Comparison of ENCODE assay signal across 18 cellular contexts in genomic region chr18:69495841-69496533, GRCh38.
DNase-seq lines count a peak whose midpoint lies in the region; ATAC-seq, FAIRE-seq and TF ChIP-seq lines count a peak whose summit lies in the region.
"Had no signal": no experiment of that assay in that cellular context is flagged by ENCODE, and none has a peak within 500 bp of the region (broad histone marks: within the 10 kb centered on the region; RNA-seq: fewer than 3 reads in every experiment).

No MANE protein-coding gene starts in this region.

- intact Hi-C loops in HepG2 (cut with micrococcal nuclease; ENCODE audit: unreplicated experiment): no loop called here
- intact Hi-C loops in right lobe of liver (cut with DNase I): no loop called here
- intact Hi-C loops in spleen (cut with DNase I; ENCODE audit: low total_unique reads): no loop called here
- intact Hi-C loops in aorta (cut with DNase I): no loop called here
- intact Hi-C loops in lower leg skin (cut with DNase I; ENCODE audit: low total_unique reads): no loop called here

- H2AFZ ChIP-seq in HepG2 (ENCODE audit: low read length): no peak overlapping the region

- POLR2A ChIA-PET in HepG2 (lab: Yijun Ruan, JAX): no interaction called here

- no peaks in the 10 kb centered on the region for H4K20me1 ChIP-seq in HepG2 (ENCODE audit: insufficient read depth, low read length)
- H4K20me1 ChIP-seq: BLaER1 had no signal

- 0 out of 2 replicates have a peak, but pooled peaks cover 10% of the 10 kb centered on the region for H3K9me3 ChIP-seq in HepG2 (ENCODE audit: low read length)
- no peaks in the 10 kb centered on the region for H3K9me3 ChIP-seq in right lobe of liver
- peaks cover 0 to 10% (median 0%) of the 10 kb centered on the region in 8 donors for H3K9me3 ChIP-seq in spleen
- H3K9me3 ChIP-seq in aorta (ENCODE audit: control insufficient read depth, low read length): no peaks in the 10 kb centered on the region
- no peaks in the 10 kb centered on the region for H3K9me3 ChIP-seq in tibial nerve

- TF ChIP-seq RAD21 in HepG2 (CRISPR knock-in tag; IDR thresholded peaks at IDR 0.05): no peak

- no peak overlapping the region for H3K4me3 ChIP-seq in HepG2 (replicated peaks in 1 of 3; ENCODE audit: insufficient read depth in 1 of 3, low read depth in 2 of 3, low read length in 3 of 3)
- no peak overlapping the region for H3K4me3 ChIP-seq in right lobe of liver
- H3K4me3 ChIP-seq in spleen: no peak overlapping the region
- no peak overlapping the region for H3K4me3 ChIP-seq in aorta (ENCODE audit: low read length in 2 of 2)
- H3K4me3 ChIP-seq in tibial nerve: no peak overlapping the region
- H3K4me3 ChIP-seq in lower leg skin (ENCODE audit: low read depth, poor library complexity, severe bottlenecking): no peak overlapping the region
- H3K4me3 ChIP-seq: BLaER1 had no signal

- no peak for TF ChIP-seq EP300 in HepG2 (IDR thresholded peaks at IDR 0.05; ENCODE audit: low read depth in 2 of 2, low read length in 2 of 2)
- TF ChIP-seq EP300 in HepG2 (CRISPR knock-in tag; IDR thresholded peaks at IDR 0.05; ENCODE audit: borderline replicate concordance): no peak
- no peak for TF ChIP-seq EP300 in tibial nerve (IDR thresholded peaks at IDR 0.05)

- H3K9ac ChIP-seq in HepG2 (ENCODE audit: insufficient read depth, low read depth, low read length): no peak overlapping the region
- H3K9ac ChIP-seq: BLaER1 had no signal

- H3K9me3 Mint-ChIP-seq in chondrocyte (ENCODE audit: low read depth): no peaks in the 10 kb centered on the region
- H3K9me3 Mint-ChIP-seq: CD8-positive, alpha-beta T cell had no signal

- H3K4me2 ChIP-seq in HepG2 (ENCODE audit: low read depth, low read length): no peak overlapping the region
- H3K4me2 ChIP-seq: BLaER1 had no signal

- no peak overlapping the region for H3K27ac Mint-ChIP-seq in chondrocyte (ENCODE audit: unreplicated experiment)
- H3K27ac Mint-ChIP-seq: CD8-positive, alpha-beta T cell; H9 had no signal

- no peak for TF ChIP-seq POLR2A in HepG2 (IDR thresholded peaks at IDR 0.05; ENCODE audit: insufficient read depth in 1 of 2, low read depth in 2 of 2, low read length in 2 of 2)
- no peak for TF ChIP-seq POLR2A in right lobe of liver (IDR thresholded peaks at IDR 0.05)
- no peak for TF ChIP-seq POLR2A in spleen (IDR thresholded peaks at IDR 0.05)
- TF ChIP-seq POLR2A in tibial nerve (IDR thresholded peaks at IDR 0.05): no peak
- no peak for TF ChIP-seq POLR2A in lower leg skin (IDR thresholded peaks at IDR 0.05)

- H3K36me3 Mint-ChIP-seq in chondrocyte (ENCODE audit: low read depth): no peaks in the 10 kb centered on the region
- H3K36me3 Mint-ChIP-seq: CD8-positive, alpha-beta T cell had no signal

- ATAC-seq in HepG2: no peak
- no peak for ATAC-seq in right lobe of liver
- ATAC-seq in aorta (ENCODE audit: low FRiP score): no peak
- ATAC-seq: CD8-positive, alpha-beta T cell had no signal

- in situ Hi-C loops in HepG2 (cut with HindIII; ENCODE audit: extremely low pct_ligation_motif_present, low pct_unique_long_range_greater_than_20kb): no loop called here

- H3K36me3 ChIP-seq in HepG2 (replicated peaks in 1 of 2; ENCODE audit: control insufficient read depth in 1 of 2, insufficient read depth in 2 of 2, low read length in 2 of 2) (0 out of 5 replicates have a peak, but pooled peaks cover 0 to 3% of the 10 kb centered on the region in 2 experiments), right lobe of liver (no peaks in the 10 kb centered on the region), spleen (no peaks in the 10 kb centered on the region), aorta (ENCODE audit: control insufficient read depth in 1 of 2, insufficient read depth in 2 of 2, low read length in 1 of 2) (no peaks in the 10 kb centered on the region), tibial nerve (peaks cover 0 to 4% (median 0%) of the 10 kb centered on the region in 3 donors)
- H3K36me3 ChIP-seq: BLaER1 had no signal

- no peaks in the 10 kb centered on the region for H3K27me3 Mint-ChIP-seq in chondrocyte (ENCODE audit: low read depth)

- no peaks in the 10 kb centered on the region for H3K79me2 ChIP-seq in HepG2 (ENCODE audit: insufficient read depth, low read length)

- DNase-seq in HepG2 (ENCODE audit: low spot score) (no peak), right lobe of liver (no peak), chondrocyte (ENCODE audit: low spot score) (peak; percentile 84), spleen (peak; percentile 70), aorta (no peak), tibial nerve (ENCODE audit: low spot score in 2 of 2) (no peak), lower leg skin (ENCODE audit: low spot score in 2 of 2) (no peak), NCI-H524 treated with DMSO at 0.1 percent for 48 hours (lab: John Stamatoyannopoulos, UW) (no peak)
- DNase-seq: 8988T; Calu3; CD8-positive, alpha-beta T cell; DMS79 treated with DMSO at 0.1 percent for 48 hours; GF-D8; H9 had no signal

- H3K4me1 ChIP-seq in HepG2 (ENCODE audit: insufficient read depth, low read length) (no peaks in the 10 kb centered on the region), right lobe of liver (no peaks in the 10 kb centered on the region), spleen (no peaks in the 10 kb centered on the region), aorta (ENCODE audit: control insufficient read depth in 1 of 2, insufficient read depth in 2 of 2, low read length in 2 of 2) (no peaks in the 10 kb centered on the region), tibial nerve (no peaks in the 10 kb centered on the region)
- H3K4me1 ChIP-seq: BLaER1 had no signal

- no TSS peak for BruUV-seq in HepG2 (replicated peaks; lab: Mats Ljungman, UMichigan)

- TF ChIP-seq CTCF in HepG2 (CRISPR knock-in tag; IDR thresholded peaks at IDR 0.05) (no peak), right lobe of liver (IDR thresholded peaks at IDR 0.05) (no peak), chondrocyte (IDR thresholded peaks at IDR 0.05) (no peak), spleen (IDR thresholded peaks at IDR 0.05 in 8 of 11, conservative IDR thresholded peaks at IDR 0.05 in 3 of 11) (no peak), tibial nerve (IDR thresholded peaks at IDR 0.05) (no peak), lower leg skin (IDR thresholded peaks at IDR 0.05) (no peak)

- FAIRE-seq in HepG2 (lab: Jason Lieb, UNC): no peak
- FAIRE-seq: GM19239, H1, HTR-8/SVneo had no signal

- WGBS in HepG2 (ENCODE audit: low lambda C conversion rate): 93% methylated on average over 4 of the region's 20 CpGs
- 55% methylated on average over 3 of the region's 20 CpGs for WGBS in right lobe of liver (ENCODE audit: insufficient coverage, low coverage, low lambda C conversion rate, missing lambda C conversion rate)
- 84 to 91% (median 88%) methylated on average over 18 to 20 of the region's 20 CpGs for WGBS in spleen, 5 donors
- WGBS in aorta, 2 donors: 92% methylated on average over 20 of the region's 20 CpGs
- 90 to 94% methylated on average over 15 to 18 of the region's 20 CpGs for WGBS in tibial nerve, 2 donors
- WGBS in lower leg skin, 2 donors: 90 to 94% methylated on average over 14 to 16 of the region's 20 CpGs

- H3K27ac ChIP-seq in HepG2 (ENCODE audit: extremely low read length, insufficient read depth, low read length): no peak overlapping the region
- H3K27ac ChIP-seq in right lobe of liver: no peak overlapping the region
- no peak overlapping the region for H3K27ac ChIP-seq in spleen
- no peak overlapping the region for H3K27ac ChIP-seq in aorta (ENCODE audit: low read depth in 1 of 2, low read length in 2 of 2)
- H3K27ac ChIP-seq in tibial nerve: no peak overlapping the region
- H3K27ac ChIP-seq: BLaER1 had no signal

- no peaks in the 10 kb centered on the region for H3K27me3 ChIP-seq in HepG2 (ENCODE audit: control insufficient read depth in 1 of 2, insufficient read depth in 2 of 2, low read length in 2 of 2)
- no peaks in the 10 kb centered on the region for H3K27me3 ChIP-seq in right lobe of liver
- no peaks in the 10 kb centered on the region for H3K27me3 ChIP-seq in spleen (replicated peaks in 1 of 7)
- H3K27me3 ChIP-seq in aorta (ENCODE audit: control insufficient read depth in 1 of 2, insufficient read depth in 2 of 2, low read length in 1 of 2): no peaks in the 10 kb centered on the region
- no peaks in the 10 kb centered on the region for H3K27me3 ChIP-seq in tibial nerve
- H3K27me3 ChIP-seq: BLaER1 had no signal

- CTCF ChIA-PET in HepG2 (lab: Yijun Ruan, JAX; ENCODE audit: low intra/inter-chr PET ratio, low total read pairs): no interaction called here

- H3K4me1 Mint-ChIP-seq in chondrocyte (ENCODE audit: low read depth): peaks cover 4% of the 10 kb centered on the region
- H3K4me1 Mint-ChIP-seq: H9 had no signal

- H3K4me3 Mint-ChIP-seq in chondrocyte (ENCODE audit: unreplicated experiment): no peak overlapping the region
- H3K4me3 Mint-ChIP-seq: CD8-positive, alpha-beta T cell; H9 had no signal

TF ChIP-seq in HepG2, 621 proteins besides CTCF, POLR2A, EP300 and RAD21:
- TF ChIP-seq ZNF816 (CRISPR knock-in tag; IDR thresholded peaks at IDR 0.05; ENCODE audit: borderline replicate concordance): no peak
- TF ChIP-seq, protein P1, sequence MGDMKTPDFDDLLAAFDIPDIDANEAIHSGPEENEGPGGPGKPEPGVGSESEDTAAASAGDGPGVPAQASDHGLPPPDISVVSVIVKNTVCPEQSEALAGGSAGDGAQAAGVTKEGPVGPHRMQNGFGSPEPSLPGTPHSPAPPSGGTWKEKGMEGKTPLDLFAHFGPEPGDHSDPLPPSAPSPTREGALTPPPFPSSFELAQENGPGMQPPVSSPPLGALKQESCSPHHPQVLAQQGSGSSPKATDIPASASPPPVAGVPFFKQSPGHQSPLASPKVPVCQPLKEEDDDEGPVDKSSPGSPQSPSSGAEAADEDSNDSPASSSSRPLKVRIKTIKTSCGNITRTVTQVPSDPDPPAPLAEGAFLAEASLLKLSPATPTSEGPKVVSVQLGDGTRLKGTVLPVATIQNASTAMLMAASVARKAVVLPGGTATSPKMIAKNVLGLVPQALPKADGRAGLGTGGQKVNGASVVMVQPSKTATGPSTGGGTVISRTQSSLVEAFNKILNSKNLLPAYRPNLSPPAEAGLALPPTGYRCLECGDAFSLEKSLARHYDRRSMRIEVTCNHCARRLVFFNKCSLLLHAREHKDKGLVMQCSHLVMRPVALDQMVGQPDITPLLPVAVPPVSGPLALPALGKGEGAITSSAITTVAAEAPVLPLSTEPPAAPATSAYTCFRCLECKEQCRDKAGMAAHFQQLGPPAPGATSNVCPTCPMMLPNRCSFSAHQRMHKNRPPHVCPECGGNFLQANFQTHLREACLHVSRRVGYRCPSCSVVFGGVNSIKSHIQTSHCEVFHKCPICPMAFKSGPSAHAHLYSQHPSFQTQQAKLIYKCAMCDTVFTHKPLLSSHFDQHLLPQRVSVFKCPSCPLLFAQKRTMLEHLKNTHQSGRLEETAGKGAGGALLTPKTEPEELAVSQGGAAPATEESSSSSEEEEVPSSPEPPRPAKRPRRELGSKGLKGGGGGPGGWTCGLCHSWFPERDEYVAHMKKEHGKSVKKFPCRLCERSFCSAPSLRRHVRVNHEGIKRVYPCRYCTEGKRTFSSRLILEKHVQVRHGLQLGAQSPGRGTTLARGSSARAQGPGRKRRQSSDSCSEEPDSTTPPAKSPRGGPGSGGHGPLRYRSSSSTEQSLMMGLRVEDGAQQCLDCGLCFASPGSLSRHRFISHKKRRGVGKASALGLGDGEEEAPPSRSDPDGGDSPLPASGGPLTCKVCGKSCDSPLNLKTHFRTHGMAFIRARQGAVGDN (CRISPR knock-in tag; IDR thresholded peaks at IDR 0.05): peak; percentile 12; the same call in 1 of the 2 replicates

Comparison
In these comparisons a context has a peak if more than half of its experiments do, and no peak if none do; other contexts are left out.
1. DNase-seq: peak in chondrocyte (single experiment) and spleen (single experiment); none in HepG2 (single experiment), right lobe of liver (0 of 3), aorta (0 of 2), tibial nerve (0 of 2), lower leg skin (0 of 2) and NCI-H524 treated with DMSO at 0.1 percent for 48 hours (single experiment).